ENCODE assay signal across 10 cellular contexts in genomic region chr18:96767-97131, GRCh38. TPM values are rescaled to one million over a fixed set of nuclear protein-coding genes. Genes with fewer than 3 reads are reported as not detected.
DNase-seq lines count a peak whose midpoint lies in the region; ATAC-seq and TF ChIP-seq lines count a peak whose summit lies in the region.
"Not testable (repeated sequence)": the region's sequence is repeated elsewhere in the genome, so short reads cannot be mapped to it uniquely, and the experiment has no call there.
"Had no signal": no experiment of that assay in that cellular context is flagged by ENCODE, and none has a peak within 500 bp of the region (broad histone marks: within the 10 kb centered on the region; RNA-seq: fewer than 3 reads in every experiment).

No MANE protein-coding gene starts in this region.

- H3K4me3 ChIP-seq in CD4-positive, alpha-beta memory T cell (ENCODE audit: low read length in 2 of 2); OCI-LY7 (ENCODE audit: low read depth, low read length, poor library complexity, severe bottlenecking): not testable (repeated sequence)

- peak; percentile 56 for TF ChIP-seq CTCF in OCI-LY7 (conservative IDR thresholded peaks at IDR 0.05; ENCODE audit: low read length)
- peak; percentile 25 for TF ChIP-seq CTCF in MCF 10A (IDR thresholded peaks at IDR 0.05; ENCODE audit: unreplicated experiment)
- peak; percentile 40 for TF ChIP-seq CTCF in glutamatergic neuron (IDR thresholded peaks at IDR 0.05; ENCODE audit: partially characterized antibody, unreplicated experiment)
- TF ChIP-seq CTCF in neural crest cell (conservative IDR thresholded peaks at IDR 0.05), result peak; percentile 30

- not testable (repeated sequence) for H4K20me1 ChIP-seq in OCI-LY7 (ENCODE audit: insufficient read depth, low read length)

- DNase-seq in CD4-positive, alpha-beta memory T cell, result peak in 3 of 5 donors; percentile 11 to 38 (median 34)
- DNase-seq in OCI-LY7 (ENCODE audit: low spot score); MCF 10A (ENCODE audit: unreplicated experiment); glutamatergic neuron; neural crest cell (ENCODE audit: low read depth, low spot score): not testable (repeated sequence)
- peak; percentile 37 for DNase-seq in activated T-helper 1 cell treated with anti-CD3 and anti-CD28 coated beads, Interleukin-12 subunit alpha, Interleukin-12 subunit beta, Interleukin-2, Interleukin-4 antibody, amounts not matched to agents 30 ng/mL and 10 ng/mL and 1 ng/mL, durations not matched to agents 14 hours and 24 hours and 36 hours (ENCODE audit: low spot score)
- DNase-seq in stimulated activated naive CD8-positive, alpha-beta T cell treated with anti-CD3 and anti-CD28 coated beads, Interleukin-15, amount 100 ng/mL, for 72 hours, result peak; percentile 78 to 89

- H3K9me3 ChIP-seq in CD4-positive, alpha-beta memory T cell (ENCODE audit: control insufficient read depth in 1 of 2, low read length in 2 of 2); OCI-LY7 (ENCODE audit: low read length): not testable (repeated sequence)

- not testable (repeated sequence) for H3K4me1 Mint-ChIP-seq in CD4-positive, alpha-beta memory T cell; activated T-helper 1 cell treated with anti-CD3 and anti-CD28 coated beads, Interleukin-12 subunit alpha, Interleukin-12 subunit beta, Interleukin-2, Interleukin-4 antibody, amounts not matched to agents 30 ng/mL and 10 ng/mL and 1 ng/mL, durations not matched to agents 14 hours and 24 hours and 36 hours (ENCODE audit: low read depth); MCF 10A (ENCODE audit: insufficient read depth, unreplicated experiment); glutamatergic neuron (ENCODE audit: low read depth, unreplicated experiment); neural crest cell; stimulated activated naive CD8-positive, alpha-beta T cell treated with anti-CD3 and anti-CD28 coated beads, Interleukin-15, amount 100 ng/mL, for 72 hours

- H3K9me2 ChIP-seq in OCI-LY7 (ENCODE audit: insufficient read depth, low read length), result not testable (repeated sequence)

- not testable (repeated sequence) for H3K4me1 ChIP-seq in CD4-positive, alpha-beta memory T cell (ENCODE audit: insufficient read depth, low read length); OCI-LY7 (ENCODE audit: insufficient read depth, low read length, poor library complexity, severe bottlenecking)

- H2AFZ ChIP-seq in OCI-LY7 (ENCODE audit: low read length), result not testable (repeated sequence)

- not testable (repeated sequence) for H3K4me3 Mint-ChIP-seq in CD4-positive, alpha-beta memory T cell; activated T-helper 1 cell treated with anti-CD3 and anti-CD28 coated beads, Interleukin-12 subunit alpha, Interleukin-12 subunit beta, Interleukin-2, Interleukin-4 antibody, amounts not matched to agents 30 ng/mL and 10 ng/mL and 1 ng/mL, durations not matched to agents 14 hours and 24 hours and 36 hours; MCF 10A (ENCODE audit: unreplicated experiment); glutamatergic neuron (ENCODE audit: unreplicated experiment); neural crest cell; stimulated activated naive CD8-positive, alpha-beta T cell treated with anti-CD3 and anti-CD28 coated beads, Interleukin-15, amount 100 ng/mL, for 72 hours

- H3K9me3 Mint-ChIP-seq in CD4-positive, alpha-beta memory T cell; activated T-helper 1 cell treated with anti-CD3 and anti-CD28 coated beads, Interleukin-12 subunit alpha, Interleukin-12 subunit beta, Interleukin-2, Interleukin-4 antibody, amounts not matched to agents 30 ng/mL and 10 ng/mL and 1 ng/mL, durations not matched to agents 14 hours and 24 hours and 36 hours; MCF 10A (ENCODE audit: unreplicated experiment); glutamatergic neuron (ENCODE audit: unreplicated experiment); neural crest cell; stimulated activated naive CD8-positive, alpha-beta T cell treated with anti-CD3 and anti-CD28 coated beads, Interleukin-15, amount 100 ng/mL, for 72 hours: not testable (repeated sequence)

- H3K36me3 ChIP-seq in CD4-positive, alpha-beta memory T cell (ENCODE audit: insufficient read depth, low read length); OCI-LY7 (ENCODE audit: insufficient read depth, low read length): not testable (repeated sequence)

- not testable (repeated sequence) for H3K36me3 Mint-ChIP-seq in CD4-positive, alpha-beta memory T cell; activated T-helper 1 cell treated with anti-CD3 and anti-CD28 coated beads, Interleukin-12 subunit alpha, Interleukin-12 subunit beta, Interleukin-2, Interleukin-4 antibody, amounts not matched to agents 30 ng/mL and 10 ng/mL and 1 ng/mL, durations not matched to agents 14 hours and 24 hours and 36 hours (ENCODE audit: low read depth); MCF 10A (ENCODE audit: insufficient read depth, unreplicated experiment); glutamatergic neuron (ENCODE audit: unreplicated experiment); neural crest cell (ENCODE audit: low read depth)

- intact Hi-C loops in CD4-positive, alpha-beta memory T cell (cut with micrococcal nuclease); OCI-LY7 (cut with micrococcal nuclease; ENCODE audit: unreplicated experiment); activated T-helper 1 cell treated with anti-CD3 and anti-CD28 coated beads, Interleukin-12 subunit alpha, Interleukin-12 subunit beta, Interleukin-2, Interleukin-4 antibody, amounts not matched to agents 30 ng/mL and 10 ng/mL and 1 ng/mL, durations not matched to agents 14 hours and 24 hours and 36 hours (cut with micrococcal nuclease); MCF 10A (cut with micrococcal nuclease): not testable (repeated sequence)

- CTCF ChIA-PET in CD4-positive, alpha-beta memory T cell (lab: Charles Lee; ENCODE audit: partially characterized antibody); OCI-LY7 (lab: Charles Lee; ENCODE audit: unreplicated experiment); MCF 10A (lab: Yijun Ruan, JAX): not testable (repeated sequence)

- not testable (repeated sequence) for H3K27me3 Mint-ChIP-seq in CD4-positive, alpha-beta memory T cell; glutamatergic neuron (ENCODE audit: unreplicated experiment)
- H3K27me3 Mint-ChIP-seq in activated T-helper 1 cell treated with anti-CD3 and anti-CD28 coated beads, Interleukin-12 subunit alpha, Interleukin-12 subunit beta, Interleukin-2, Interleukin-4 antibody, amounts not matched to agents 30 ng/mL and 10 ng/mL and 1 ng/mL, durations not matched to agents 14 hours and 24 hours and 36 hours (ENCODE audit: insufficient read depth), result peaks cover 12% of the 10 kb centered on the region
- H3K27me3 Mint-ChIP-seq in MCF 10A (ENCODE audit: insufficient read depth, unreplicated experiment) (peaks cover 11% of the 10 kb centered on the region), neural crest cell (ENCODE audit: low read depth) (peaks cover 39% of the 10 kb centered on the region)
- H3K27me3 Mint-ChIP-seq in stimulated activated naive CD8-positive, alpha-beta T cell treated with anti-CD3 and anti-CD28 coated beads, Interleukin-15, amount 100 ng/mL, for 72 hours, result peaks cover 13% of the 10 kb centered on the region

- POLR2A ChIA-PET in CD4-positive, alpha-beta memory T cell (lab: Charles Lee; ENCODE audit: partially characterized antibody); OCI-LY7 (lab: Charles Lee); MCF 10A (lab: Yijun Ruan, JAX): not testable (repeated sequence)

- H3K27me3 ChIP-seq in CD4-positive, alpha-beta memory T cell (ENCODE audit: insufficient read depth, low read length), result not testable (repeated sequence)

- not testable (repeated sequence) for ATAC-seq in stimulated activated naive CD8-positive, alpha-beta T cell treated with anti-CD3 and anti-CD28 coated beads, Interleukin-15, amount 100 ng/mL, for 72 hours

- H3K4me2 ChIP-seq in OCI-LY7 (ENCODE audit: low read length), result not testable (repeated sequence)

- H3K79me2 ChIP-seq in OCI-LY7 (ENCODE audit: insufficient read depth, low read depth, low read length), result not testable (repeated sequence)

- H3K27ac ChIP-seq in CD4-positive, alpha-beta memory T cell (ENCODE audit: low read depth, low read length); OCI-LY7 (ENCODE audit: low read depth, low read length, poor library complexity, severe bottlenecking): not testable (repeated sequence)

- BruUV-seq in OCI-LY7 (replicated peaks; lab: Mats Ljungman, UMichigan); MCF 10A (replicated peaks; lab: Mats Ljungman, UMichigan): not testable (repeated sequence)

- H3K27ac Mint-ChIP-seq in CD4-positive, alpha-beta memory T cell; activated T-helper 1 cell treated with anti-CD3 and anti-CD28 coated beads, Interleukin-12 subunit alpha, Interleukin-12 subunit beta, Interleukin-2, Interleukin-4 antibody, amounts not matched to agents 30 ng/mL and 10 ng/mL and 1 ng/mL, durations not matched to agents 14 hours and 24 hours and 36 hours; MCF 10A (ENCODE audit: low read depth, unreplicated experiment); glutamatergic neuron (ENCODE audit: unreplicated experiment); neural crest cell (ENCODE audit: unreplicated experiment); stimulated activated naive CD8-positive, alpha-beta T cell treated with anti-CD3 and anti-CD28 coated beads, Interleukin-15, amount 100 ng/mL, for 72 hours: not testable (repeated sequence)

RNA-seq across cellular contexts. Expression of gene TUBB8B, which starts 47.3 kb away (rescaled TPM):
- not detected for total RNA-seq in CD4-positive, alpha-beta memory T cell
- polyA plus RNA-seq in CD4-positive, alpha-beta memory T cell, result not detected
- total RNA-seq in OCI-LY7 (2014; rRNA removed; shearing (Covaris generic)), result not detected in 2 replicates
- total RNA-seq in OCI-LY7 (2022) (not detected in 2 replicates), MCF 10A (2022) (not detected in 2 replicates), glutamatergic neuron (ENCODE audit: unreplicated experiment) (not detected), neural crest cell (not detected in 2 replicates)
- not detected in 2 replicates for total RNA-seq in activated T-helper 1 cell treated with anti-CD3 and anti-CD28 coated beads, Interleukin-12 subunit alpha, Interleukin-12 subunit beta, Interleukin-2, Interleukin-4 antibody, amounts not matched to agents 30 ng/mL and 10 ng/mL and 1 ng/mL, durations not matched to agents 14 hours and 24 hours and 36 hours
- total RNA-seq: A172; CD8-positive, alpha-beta T cell; HT-29 had no signal
